Comparison of ENCODE assay signal across 18 cellular contexts in the genomic region with DNA sequence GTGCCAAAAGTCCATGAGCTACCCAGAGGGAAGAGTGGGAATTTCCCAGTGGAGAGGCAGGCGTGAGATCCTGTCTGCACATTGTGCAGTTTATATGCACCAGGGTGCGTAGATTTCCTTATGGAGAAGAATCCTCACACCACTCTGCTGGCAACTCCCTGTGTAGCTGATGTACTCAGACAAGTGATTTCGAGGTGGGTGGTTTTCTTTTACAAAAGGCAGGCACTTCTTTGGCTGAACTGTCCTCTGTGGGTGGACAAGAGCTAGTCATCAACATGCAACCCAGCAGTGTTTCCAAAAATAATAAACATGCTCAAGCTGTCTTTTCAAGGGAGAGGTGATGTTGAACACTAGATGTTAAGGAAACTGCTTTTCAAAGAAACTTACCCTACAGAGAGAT.
A peak's percentile ranks its signal among the peaks of the same experiment; 100 is the strongest.
DNase-seq lines count a peak whose midpoint lies in the region; ATAC-seq and TF ChIP-seq lines count a peak whose summit lies in the region.
"Had no signal": no experiment of that assay in that cellular context is flagged by ENCODE, and none has a peak within 500 bp of the region (broad histone marks: within the 10 kb centered on the region; RNA-seq: fewer than 3 reads in every experiment).

No MANE protein-coding gene starts in this region.

- TF ChIP-seq EP300 in esophagus muscularis mucosa (IDR thresholded peaks at IDR 0.05), result no peak

- TF ChIP-seq POLR2A in esophagus muscularis mucosa (IDR thresholded peaks at IDR 0.05; ENCODE audit: low read depth), result no peak

- ATAC-seq in HG02973 (IDR thresholded peaks at IDR 0.05; ENCODE audit: unreplicated experiment), result no peak
- no peak for ATAC-seq in HG02798 (IDR thresholded peaks at IDR 0.05; ENCODE audit: poor library complexity, unreplicated experiment)
- ATAC-seq: activated CD4-positive, alpha-beta T cell treated with anti-CD3 and anti-CD28 coated beads for 36 hours; gastroesophageal sphincter; GM23338 had no signal

- peaks cover 3 to 20% (median 15%) of the 10 kb centered on the region in 4 donors for H3K4me1 ChIP-seq in esophagus muscularis mucosa

- H3K27ac ChIP-seq in esophagus muscularis mucosa (replicated peaks in 1 of 4), result no peak overlapping the region
- H3K27ac ChIP-seq: gastroesophageal sphincter had no signal

- 26% methylated on average over 3 of the region's 3 CpGs for WGBS in esophagus muscularis mucosa

- H3K9me3 ChIP-seq in MG63, result no peaks in the 10 kb centered on the region
- peaks cover 0 to 6% (median 0%) of the 10 kb centered on the region in 4 donors for H3K9me3 ChIP-seq in esophagus muscularis mucosa
- H3K9me3 ChIP-seq: transverse colon had no signal

- intact Hi-C loops in esophagus muscularis mucosa (cut with DNase I), result no loop called here

- TF ChIP-seq CTCF in AG10803 (conservative IDR thresholded peaks at IDR 0.05; ENCODE audit: low read length) (0 out of 2 replicates have a peak, but pooled peaks have one; percentile 6), esophagus muscularis mucosa (IDR thresholded peaks at IDR 0.05) (no peak)

- peak; percentile 63 for DNase-seq in AG10803 (ENCODE audit: low read depth)
- DNase-seq in MG63, result peak; percentile 81
- DNase-seq in esophagus muscularis mucosa (ENCODE audit: extremely low spot score), result peak; percentile 70
- DNase-seq in non-pigmented ciliary epithelial cell (ENCODE audit: low read depth), result peak; percentile 51
- DNase-seq in NCI-H2029 (lab: John Stamatoyannopoulos, UW), result no peak
- DNase-seq in SIG-M5 (lab: John Stamatoyannopoulos, UW), result no peak
- DNase-seq: activated CD4-positive, alpha-beta T cell treated with anti-CD3 and anti-CD28 coated beads for 36 hours; activated T-cell treated with anti-CD3 and anti-CD28 coated beads, Interleukin-2, amount 50 U/mL, for 1 hour; CD4-positive, alpha-beta T cell; immature natural killer cell; NCI-H1417 treated with DMSO at 0.1 percent for 48 hours; NCI-H524; transverse colon had no signal

- no peak overlapping the region for H3K4me3 ChIP-seq in AG10803 (ENCODE audit: low read length)
- H3K4me3 ChIP-seq in MG63, result no peak overlapping the region
- no peak overlapping the region for H3K4me3 ChIP-seq in esophagus muscularis mucosa
- H3K4me3 ChIP-seq: dorsolateral prefrontal cortex, gastroesophageal sphincter, GM23338, transverse colon had no signal

- H3K27me3 ChIP-seq in MG63, result no peaks in the 10 kb centered on the region
- H3K27me3 ChIP-seq in esophagus muscularis mucosa, result no peaks in the 10 kb centered on the region
- H3K27me3 ChIP-seq: gastroesophageal sphincter, transverse colon had no signal

- H3K36me3 ChIP-seq in MG63 (no peaks in the 10 kb centered on the region), esophagus muscularis mucosa (no peaks in the 10 kb centered on the region)
- H3K36me3 ChIP-seq: gastroesophageal sphincter, transverse colon had no signal

Comparison
In these comparisons a context has a peak if more than half of its experiments do, and no peak if none do; other contexts are left out.
1. DNase-seq: peak in AG10803 (single experiment), MG63 (single experiment), esophagus muscularis mucosa (single experiment) and non-pigmented ciliary epithelial cell (single experiment); none in NCI-H2029 (single experiment) and SIG-M5 (single experiment).